In the genomic region with DNA sequence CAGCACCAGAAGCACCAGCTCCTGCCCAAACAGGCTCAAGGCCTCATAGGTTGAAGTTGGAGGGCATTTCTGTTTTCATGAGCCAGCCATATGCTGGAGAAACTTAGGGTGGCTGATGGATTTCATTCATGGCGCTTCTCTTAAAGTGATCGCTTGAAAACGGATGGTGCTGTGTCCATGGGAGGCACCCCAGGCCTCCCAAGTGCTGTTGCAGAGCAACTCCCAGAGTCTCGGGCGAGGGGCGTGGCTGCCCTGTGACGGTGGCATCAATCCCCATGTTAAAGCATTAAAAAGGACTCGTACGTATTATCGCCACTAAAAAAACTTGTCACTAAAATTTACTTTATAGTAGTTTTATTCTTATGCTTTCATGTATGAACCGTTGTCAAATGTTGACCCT, we compare ENCODE assay signal across 21 cellular contexts.
"Had no signal": no experiment of that assay in that cellular context is flagged by ENCODE, and none has a peak within 500 bp of the region (broad histone marks: within the 10 kb centered on the region; RNA-seq: fewer than 3 reads in every experiment).

No MANE protein-coding gene starts in this region.

- H3K9me3 ChIP-seq: colonic mucosa, esophagus squamous epithelium, gastrocnemius medialis had no signal

- DNase-seq: colonic mucosa; cortex of kidney; dermis blood vessel endothelial cell; effector CD4-positive, alpha-beta T cell; effector CD8-positive, alpha-beta T cell; effector memory CD4-positive, alpha-beta T cell; effector memory CD8-positive, alpha-beta T cell; endodermal cell; erythroblast; esophagus squamous epithelium; foreskin fibroblast; foreskin keratinocyte; foreskin melanocyte; gastrocnemius medialis; glutamatergic neuron had no signal

- H3K4me1 ChIP-seq: colonic mucosa, foreskin keratinocyte had no signal

- ATAC-seq: effector memory CD8-positive, alpha-beta T cell; esophagus mucosa; foreskin keratinocyte; gastrocnemius medialis; gastroesophageal sphincter; heart left ventricle had no signal

- H3K4me3 ChIP-seq: colonic mucosa, coronary artery, dorsolateral prefrontal cortex, esophagus squamous epithelium, gastrocnemius medialis, gastroesophageal sphincter, heart left ventricle had no signal

- H3K27ac ChIP-seq: colonic mucosa, coronary artery, dorsolateral prefrontal cortex, epithelial cell of prostate, esophagus squamous epithelium, foreskin keratinocyte, gastrocnemius medialis, gastroesophageal sphincter, heart left ventricle had no signal

- H3K36me3 ChIP-seq: colonic mucosa, esophagus squamous epithelium, gastrocnemius medialis, gastroesophageal sphincter, heart left ventricle had no signal
